ENCODE assay signal across 2 cellular contexts in genomic region chr7:1151156-1151555, GRCh38.
TF ChIP-seq lines count a peak whose summit lies in the region.

No MANE protein-coding gene starts in this region.

TF ChIP-seq in HepG2, 621 proteins besides CTCF, POLR2A, EP300 and RAD21:
- TF ChIP-seq ZNF687 (CRISPR knock-in tag; IDR thresholded peaks at IDR 0.05): 0 out of 2 replicates have a peak, but pooled peaks have one; percentile 21
- no peak for TF ChIP-seq HNF1B (CRISPR knock-in tag; IDR thresholded peaks at IDR 0.05)

TF ChIP-seq in GM12878, 131 proteins besides CTCF, POLR2A, EP300 and RAD21:
- TF ChIP-seq TCF7 (IDR thresholded peaks at IDR 0.05; ENCODE audit: borderline replicate concordance) (no peak), POLR2AphosphoS5 (IDR thresholded peaks at IDR 0.05; ENCODE audit: low read length) (0 out of 2 replicates have a peak, but pooled peaks have one; percentile 1)
